Comparison of ENCODE assay signal across 30 cellular contexts in the genomic region with DNA sequence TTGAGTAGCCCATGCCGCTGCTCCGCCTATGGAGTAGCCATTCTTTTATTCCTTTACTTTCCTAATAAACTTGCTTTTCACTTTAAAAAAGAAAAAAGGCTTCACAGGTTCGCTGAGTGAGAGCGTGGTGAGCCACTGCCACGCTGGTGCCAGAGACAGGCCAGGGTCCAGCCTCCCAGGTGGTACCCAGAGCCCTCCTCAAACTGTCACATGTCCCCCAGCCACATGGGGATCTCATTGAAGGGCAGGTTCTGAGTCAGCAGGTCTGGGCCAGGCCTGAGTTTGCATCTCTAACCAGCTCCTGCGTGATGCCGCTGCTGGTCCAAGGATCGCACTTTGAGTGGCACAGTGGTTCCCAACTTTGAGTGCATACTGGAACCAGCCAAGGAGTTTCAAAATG. TPM values are rescaled to one million over a fixed set of nuclear protein-coding genes. Genes with fewer than 3 reads are reported as not detected.
"Had no signal": no experiment of that assay in that cellular context is flagged by ENCODE, and none has a peak within 500 bp of the region (broad histone marks: within the 10 kb centered on the region; RNA-seq: fewer than 3 reads in every experiment).

No MANE protein-coding gene starts in this region.

- ATAC-seq: naive thymus-derived CD8-positive, alpha-beta T cell; natural killer cell treated with Interleukin-12 subunit alpha and Interleukin-12 subunit beta and Interleukin-15 and Interleukin-18, amount 100 ng/mL, for 72 hours; right lobe of liver; stimulated activated effector memory CD8-positive, alpha-beta T cell treated with anti-CD3 and anti-CD28 coated beads, Interleukin-12 subunit alpha, Interleukin-12 subunit beta, amount 100 ng/mL, for 72 hours; stimulated activated naive B cell treated with anti-CD40 and anti-IgM and Interleukin-4, amounts not matched to agents 10 μg/mL and 1 μg/mL and 100 μg/mL, for 72 hours had no signal

- H3K27ac ChIP-seq: ovary, parathyroid adenoma, prostate gland, right atrium auricular region, right lobe of liver, skin epidermis, stomach, thoracic aorta, thyroid gland, tibial nerve, upper lobe of left lung, vagina had no signal

- FAIRE-seq: urothelium cell line had no signal

- H3K9me3 ChIP-seq: ovary, prostate gland, right atrium auricular region, right lobe of liver, thoracic aorta, thyroid gland, upper lobe of left lung, vagina had no signal

- H2AFZ ChIP-seq: parathyroid adenoma had no signal

- H3K4me1 ChIP-seq: parathyroid adenoma, prostate gland, right atrium auricular region, right lobe of liver, stomach, thyroid gland, tibial nerve, upper lobe of left lung, vagina had no signal

- H3K4me3 ChIP-seq: ovary, prostate gland, right atrium auricular region, right lobe of liver, skin epidermis, smooth muscle cell, stomach, thoracic aorta, thyroid gland, tibial nerve, upper lobe of left lung, vagina had no signal

- DNase-seq: naive B cell; nephron progenitor cell; occipital lobe; ovary; retina; stimulated activated CD4-positive, alpha-beta T cell treated with anti-CD3 and anti-CD28 coated beads, Interleukin-15, amount 100 ng/mL, for 24 hours; stimulated activated CD4-positive, alpha-beta T cell treated with anti-CD3 and anti-CD28 coated beads, Interleukin-2, amount 100 ng/mL, for 24 hours; stimulated activated CD4-positive, alpha-beta T cell treated with anti-CD3 and anti-CD28 coated beads, Interleukin-2, amount 100 ng/mL, for 48 hours; stimulated activated CD4-positive, alpha-beta T cell treated with anti-CD3 and anti-CD28 coated beads, Interleukin-4, amount 100 ng/mL, for 24 hours; stimulated activated naive B cell treated with anti-CD40 and anti-IgM and Interleukin-4, amounts not matched to agents 10 μg/mL and 1 μg/mL and 100 μg/mL, for 72 hours; stimulated activated naive CD4-positive, alpha-beta T cell treated with Interleukin-2 at 50 U/mL for 16 hours; stomach; thyroid gland; upper lobe of left lung had no signal

- H3K36me3 ChIP-seq: ovary, prostate gland, right atrium auricular region, right lobe of liver, stomach, thoracic aorta, thyroid gland, tibial nerve, upper lobe of left lung, vagina had no signal

- H3K4me2 ChIP-seq: smooth muscle cell had no signal

- H3K9ac ChIP-seq: parathyroid adenoma had no signal

- H3K27me3 ChIP-seq: ovary, right atrium auricular region, right lobe of liver, thyroid gland, upper lobe of left lung, vagina had no signal

RNA-seq across cellular contexts. Expression of gene RBFOX3, which starts 36.2 kb away (rescaled TPM):
- total RNA-seq: naive thymus-derived CD8-positive, alpha-beta T cell; natural killer cell treated with Interleukin-12 subunit alpha and Interleukin-12 subunit beta and Interleukin-15 and Interleukin-18, amount 100 ng/mL, for 72 hours; osteoblast; pulmonary artery endothelial cell; right atrium auricular region; right lobe of liver; smooth muscle cell; subcutaneous adipose tissue; thoracic aorta; thyroid gland; tibial nerve had no signal
- polyA plus RNA-seq: naive thymus-derived CD8-positive, alpha-beta T cell had no signal
